13 cellular contexts compared by ENCODE assay signal in genomic region chr18:715626-716025, GRCh38. TPM values are rescaled to one million over a fixed set of nuclear protein-coding genes. Genes with fewer than 3 reads are reported as not detected.
A peak's percentile ranks its signal among the peaks of the same experiment; 100 is the strongest.
DNase-seq lines count a peak whose midpoint lies in the region; TF ChIP-seq lines count a peak whose summit lies in the region.
"Had no signal": no experiment of that assay in that cellular context is flagged by ENCODE, and none has a peak within 500 bp of the region (broad histone marks: within the 10 kb centered on the region; RNA-seq: fewer than 3 reads in every experiment).

No MANE protein-coding gene starts in this region.

- intact Hi-C loops in activated naive CD4-positive, alpha-beta T cell treated with anti-CD3 and anti-CD28 coated beads for 36 hours (cut with micrococcal nuclease): no loop called here
- intact Hi-C loops in adrenal gland (cut with DNase I): no loop called here

- CTCF ChIA-PET in activated naive CD4-positive, alpha-beta T cell treated with anti-CD3 and anti-CD28 coated beads for 36 hours (lab: Charles Lee): interaction anchor here (0.7 to 3.7 kb wide), 6 partner anchors 22 to 124 kb away, joined by 3 to 26 read pairs (median 4); no protein-coding TSS in a partner anchor

- H3K36me3 Mint-ChIP-seq in activated naive CD4-positive, alpha-beta T cell treated with anti-CD3 and anti-CD28 coated beads for 36 hours (ENCODE audit: low read depth): peaks cover 4% of the 10 kb centered on the region
- peaks cover 6% of the 10 kb centered on the region for H3K36me3 Mint-ChIP-seq in T-helper 2 cell treated with Interferon-gamma antibody and Interleukin-4, amounts not matched to agents 5 μg/mL and 100 μg/mL, for 36 hours (ENCODE audit: low read depth)

- no peak overlapping the region for H3K27ac ChIP-seq in adrenal gland

- DNase-seq in activated naive CD4-positive, alpha-beta T cell treated with anti-CD3 and anti-CD28 coated beads for 36 hours: peak; percentile 33
- DNase-seq in activated naive CD4-positive, alpha-beta T cell treated with anti-CD3 and anti-CD28 coated beads, Interleukin-2, amount 50 U/mL, for 16 hours: no peak
- DNase-seq in NCI-H69 (lab: John Stamatoyannopoulos, UW) (peak; percentile 31), epithelial cell of esophagus (ENCODE audit: low read depth) (peak; percentile 75), stromal cell of bone marrow (ENCODE audit: low read depth) (peak; percentile 59), adrenal gland (no peak), GM10266 (ENCODE audit: extremely low spot score) (no peak)
- no peak for DNase-seq in T-helper 2 cell treated with Interferon-gamma antibody and Interleukin-4, amounts not matched to agents 5 μg/mL and 100 μg/mL, for 36 hours (ENCODE audit: low spot score)
- DNase-seq: COR-L47, NCI-H446, retina, Right ventricle myocardium superior had no signal

- WGBS in adrenal gland, 4 donors: 87 to 91% (median 89%) methylated on average over 1 of the region's 1 CpG

- no peaks in the 10 kb centered on the region for H3K9me3 ChIP-seq in adrenal gland (replicated peaks in 1 of 3)

- no peak overlapping the region for H3K4me3 Mint-ChIP-seq in activated naive CD4-positive, alpha-beta T cell treated with anti-CD3 and anti-CD28 coated beads for 36 hours
- H3K4me3 Mint-ChIP-seq in T-helper 2 cell treated with Interferon-gamma antibody and Interleukin-4, amounts not matched to agents 5 μg/mL and 100 μg/mL, for 36 hours: no peak overlapping the region

- H3K4me1 ChIP-seq in adrenal gland (replicated peaks in 1 of 2): no peaks in the 10 kb centered on the region

- H3K27me3 Mint-ChIP-seq in activated naive CD4-positive, alpha-beta T cell treated with anti-CD3 and anti-CD28 coated beads for 36 hours (ENCODE audit: low read depth): no peaks in the 10 kb centered on the region
- H3K27me3 Mint-ChIP-seq in T-helper 2 cell treated with Interferon-gamma antibody and Interleukin-4, amounts not matched to agents 5 μg/mL and 100 μg/mL, for 36 hours (ENCODE audit: low read depth): no peaks in the 10 kb centered on the region
- H3K27me3 Mint-ChIP-seq: type B pancreatic cell had no signal

- H3K27ac Mint-ChIP-seq in activated naive CD4-positive, alpha-beta T cell treated with anti-CD3 and anti-CD28 coated beads for 36 hours: no peak overlapping the region
- no peak overlapping the region for H3K27ac Mint-ChIP-seq in T-helper 2 cell treated with Interferon-gamma antibody and Interleukin-4, amounts not matched to agents 5 μg/mL and 100 μg/mL, for 36 hours
- H3K27ac Mint-ChIP-seq: type B pancreatic cell had no signal

- H3K9me3 Mint-ChIP-seq in activated naive CD4-positive, alpha-beta T cell treated with anti-CD3 and anti-CD28 coated beads for 36 hours: no peaks in the 10 kb centered on the region
- no peaks in the 10 kb centered on the region for H3K9me3 Mint-ChIP-seq in T-helper 2 cell treated with Interferon-gamma antibody and Interleukin-4, amounts not matched to agents 5 μg/mL and 100 μg/mL, for 36 hours
- H3K9me3 Mint-ChIP-seq: type B pancreatic cell had no signal

- TF ChIP-seq CTCF in epithelial cell of esophagus (IDR thresholded peaks at IDR 0.05; ENCODE audit: insufficient read depth, low read depth, low read length, missing control alignments) (no peak), adrenal gland (IDR thresholded peaks at IDR 0.05) (no peak), GM10266 (IDR thresholded peaks at IDR 0.05; ENCODE audit: control insufficient read depth, insufficient read depth, low read depth, missing control alignments) (no peak)

- peaks cover 24% of the 10 kb centered on the region for H3K4me1 Mint-ChIP-seq in activated naive CD4-positive, alpha-beta T cell treated with anti-CD3 and anti-CD28 coated beads for 36 hours (ENCODE audit: low read depth)
- peaks cover 17% of the 10 kb centered on the region for H3K4me1 Mint-ChIP-seq in T-helper 2 cell treated with Interferon-gamma antibody and Interleukin-4, amounts not matched to agents 5 μg/mL and 100 μg/mL, for 36 hours (ENCODE audit: low read depth)

- no peak for TF ChIP-seq POLR2A in adrenal gland (IDR thresholded peaks at IDR 0.05)

- no peaks in the 10 kb centered on the region for H3K36me3 ChIP-seq in adrenal gland (replicated peaks in 1 of 2)

- H3K4me3 ChIP-seq in epithelial cell of esophagus (ENCODE audit: low read length) (no peak overlapping the region), adrenal gland (no peak overlapping the region)

- no peaks in the 10 kb centered on the region for H3K27me3 ChIP-seq in adrenal gland

RNA-seq across cellular contexts. Expression of gene ENOSF1, which starts 3.2 kb away (rescaled TPM):
- total RNA-seq in activated naive CD4-positive, alpha-beta T cell treated with anti-CD3 and anti-CD28 coated beads for 36 hours: 10 to 100 TPM; 61.3 to 66.1 TPM
- 100 to 1,000 TPM in 3 of 8 donors, 10 to 100 TPM in 5; 50.8 to 137 (median 80.8) TPM for total RNA-seq in adrenal gland
- polyA plus RNA-seq in adrenal gland: 100 to 1,000 TPM in 2 of 3 donors, 10 to 100 TPM in 1; 67.1 to 196 (median 195) TPM

RNA-seq across cellular contexts. Expression of gene TYMS, which starts 58.2 kb away (rescaled TPM):
- total RNA-seq in activated naive CD4-positive, alpha-beta T cell treated with anti-CD3 and anti-CD28 coated beads for 36 hours: 100 to 1,000 TPM; 315 to 325 TPM
- total RNA-seq in adrenal gland: 1 to 10 TPM in 7 of 8 donors, not detected in 1; 2.9 to 5.8 (median 3.8) TPM
- polyA plus RNA-seq in adrenal gland: 1 to 10 TPM in 2 of 3 donors, under 1 TPM in 1; 0.32 to 7.1 (median 1.1) TPM

Comparison
In these comparisons a context has a peak if more than half of its experiments do, and no peak if none do; other contexts are left out.
1. DNase-seq: peak in activated naive CD4-positive, alpha-beta T cell treated with anti-CD3 and anti-CD28 coated beads for 36 hours (single experiment), NCI-H69 (single experiment), epithelial cell of esophagus (single experiment) and stromal cell of bone marrow (single experiment); none in activated naive CD4-positive, alpha-beta T cell treated with anti-CD3 and anti-CD28 coated beads, Interleukin-2, amount 50 U/mL, for 16 hours (single experiment), adrenal gland (0 of 7), GM10266 (single experiment) and T-helper 2 cell treated with Interferon-gamma antibody and Interleukin-4, amounts not matched to agents 5 μg/mL and 100 μg/mL, for 36 hours (single experiment).
2. RNA of gene TYMS, which starts 58.2 kb away (total RNA-seq): 315 to 325 TPM in activated naive CD4-positive, alpha-beta T cell treated with anti-CD3 and anti-CD28 coated beads for 36 hours; 2.9 to 5.8 TPM in adrenal gland; every median in the first group is over 10 times any median in the second.